ENCODE assay signal across 12 cellular contexts in the genomic region with DNA sequence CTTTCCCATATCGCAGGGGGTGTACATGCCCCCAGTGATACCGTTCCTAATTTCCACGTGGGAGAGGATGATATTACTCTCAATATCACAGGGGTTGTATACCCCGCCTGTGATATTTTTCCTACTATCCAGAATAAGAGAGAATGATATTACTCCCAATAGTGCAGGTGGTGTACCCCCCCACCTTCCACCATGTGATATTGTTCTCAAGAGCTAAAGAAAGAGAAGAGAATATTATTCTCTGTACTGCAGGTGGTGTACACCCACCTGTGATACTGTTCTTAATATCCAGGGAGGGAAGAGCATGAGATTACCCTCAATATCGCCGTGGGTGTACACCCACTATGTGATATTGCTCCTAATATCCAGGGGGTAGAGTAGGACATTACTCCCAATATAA. TPM values are rescaled to one million over a fixed set of nuclear protein-coding genes. Genes with fewer than 3 reads are reported as not detected.
A peak's percentile ranks its signal among the peaks of the same experiment; 100 is the strongest.
DNase-seq lines count a peak whose midpoint lies in the region; ATAC-seq, FAIRE-seq and TF ChIP-seq lines count a peak whose summit lies in the region.
"Not testable (repeated sequence)": the region's sequence is repeated elsewhere in the genome, so short reads cannot be mapped to it uniquely, and the experiment has no call there.
"Had no signal": no experiment of that assay in that cellular context is flagged by ENCODE, and none has a peak within 500 bp of the region (broad histone marks: within the 10 kb centered on the region; RNA-seq: fewer than 3 reads in every experiment).

No MANE protein-coding gene starts in this region.

- CTCF ChIA-PET in CD8-positive, alpha-beta T cell (lab: Charles Lee); activated CD8-positive, alpha-beta T cell treated with anti-CD3 and anti-CD28 coated beads for 36 hours (lab: Charles Lee); activated CD8-positive, alpha-beta memory T cell treated with anti-CD3 and anti-CD28 coated beads, Interleukin-2, amount 10 ng/mL, durations not matched to agents 7 days and 5 days (lab: Charles Lee); activated naive CD4-positive, alpha-beta T cell treated with anti-CD3 and anti-CD28 coated beads for 36 hours (lab: Charles Lee): not testable (repeated sequence)

- not testable (repeated sequence) for TF ChIP-seq CTCF in CD8-positive, alpha-beta T cell (IDR thresholded peaks at IDR 0.05); activated CD8-positive, alpha-beta T cell treated with anti-CD3 and anti-CD28 coated beads for 36 hours (IDR thresholded peaks at IDR 0.05)

- ATAC-seq in CD8-positive, alpha-beta T cell, result peak; percentile 56
- ATAC-seq in activated CD8-positive, alpha-beta T cell treated with anti-CD3 and anti-CD28 coated beads for 36 hours; activated CD8-positive, alpha-beta memory T cell treated with anti-CD3 and anti-CD28 coated beads, Interleukin-2, amount 10 ng/mL, durations not matched to agents 7 days and 5 days: not testable (repeated sequence)
- ATAC-seq in stimulated activated effector memory CD8-positive, alpha-beta T cell treated with anti-CD3 and anti-CD28 coated beads, Interleukin-12 subunit alpha, Interleukin-12 subunit beta, amount 100 ng/mL, for 72 hours, result peak; percentile 34

- H3K27me3 ChIP-seq in CD8-positive, alpha-beta T cell (ENCODE audit: insufficient read depth, low read length), result not testable (repeated sequence)

- not testable (repeated sequence) for H3K9me3 ChIP-seq in CD8-positive, alpha-beta T cell (ENCODE audit: low read length)

- H3K4me3 Mint-ChIP-seq in CD8-positive, alpha-beta T cell; activated CD4-positive, alpha-beta T cell treated with anti-CD3 and anti-CD28 coated beads, Interleukin-2, amount 10 ng/mL, durations not matched to agents 24 days and 14 days; activated CD8-positive, alpha-beta T cell treated with anti-CD3 and anti-CD28 coated beads for 36 hours; activated CD8-positive, alpha-beta memory T cell treated with anti-CD3 and anti-CD28 coated beads, Interleukin-2, amount 10 ng/mL, durations not matched to agents 7 days and 5 days; activated naive CD4-positive, alpha-beta T cell treated with anti-CD3 and anti-CD28 coated beads for 36 hours; stimulated activated effector memory CD8-positive, alpha-beta T cell treated with anti-CD3 and anti-CD28 coated beads, Interleukin-12 subunit alpha, Interleukin-12 subunit beta, amount 100 ng/mL, for 72 hours: not testable (repeated sequence)

- H3K4me1 ChIP-seq in CD8-positive, alpha-beta T cell (ENCODE audit: insufficient read depth, low read length), result not testable (repeated sequence)

- not testable (repeated sequence) for H3K4me1 Mint-ChIP-seq in CD8-positive, alpha-beta T cell (ENCODE audit: low read depth); activated CD4-positive, alpha-beta T cell treated with anti-CD3 and anti-CD28 coated beads, Interleukin-2, amount 10 ng/mL, durations not matched to agents 24 days and 14 days; activated CD8-positive, alpha-beta T cell treated with anti-CD3 and anti-CD28 coated beads for 36 hours (ENCODE audit: low read depth); activated CD8-positive, alpha-beta memory T cell treated with anti-CD3 and anti-CD28 coated beads, Interleukin-2, amount 10 ng/mL, durations not matched to agents 7 days and 5 days; activated naive CD4-positive, alpha-beta T cell treated with anti-CD3 and anti-CD28 coated beads for 36 hours (ENCODE audit: low read depth); stimulated activated effector memory CD8-positive, alpha-beta T cell treated with anti-CD3 and anti-CD28 coated beads, Interleukin-12 subunit alpha, Interleukin-12 subunit beta, amount 100 ng/mL, for 72 hours

- POLR2A ChIA-PET in CD8-positive, alpha-beta T cell (lab: Charles Lee); activated CD8-positive, alpha-beta T cell treated with anti-CD3 and anti-CD28 coated beads for 36 hours (lab: Charles Lee): not testable (repeated sequence)

- not testable (repeated sequence) for DNase-seq in CD8-positive, alpha-beta T cell; stimulated activated effector memory CD8-positive, alpha-beta T cell treated with anti-CD3 and anti-CD28 coated beads, Interleukin-12 subunit alpha, Interleukin-12 subunit beta, amount 100 ng/mL, for 72 hours (ENCODE audit: low spot score in 2 of 2); urothelium cell line (ENCODE audit: low spot score)
- peak; percentile 60 for DNase-seq in activated CD4-positive, alpha-beta T cell treated with anti-CD3 and anti-CD28 coated beads, Interleukin-2, amount 10 ng/mL, durations not matched to agents 24 days and 14 days
- peak; percentile 24 for DNase-seq in activated CD8-positive, alpha-beta T cell treated with anti-CD3 and anti-CD28 coated beads for 36 hours
- DNase-seq in activated CD8-positive, alpha-beta memory T cell treated with anti-CD3 and anti-CD28 coated beads, Interleukin-2, amount 10 ng/mL, durations not matched to agents 7 days and 5 days, result peak; percentile 29
- DNase-seq in activated naive CD4-positive, alpha-beta T cell treated with anti-CD3 and anti-CD28 coated beads for 36 hours, result peak; percentile 5

- not testable (repeated sequence) for H3K9me3 Mint-ChIP-seq in CD8-positive, alpha-beta T cell; activated CD4-positive, alpha-beta T cell treated with anti-CD3 and anti-CD28 coated beads, Interleukin-2, amount 10 ng/mL, durations not matched to agents 24 days and 14 days; activated CD8-positive, alpha-beta T cell treated with anti-CD3 and anti-CD28 coated beads for 36 hours; activated CD8-positive, alpha-beta memory T cell treated with anti-CD3 and anti-CD28 coated beads, Interleukin-2, amount 10 ng/mL, durations not matched to agents 7 days and 5 days (ENCODE audit: low read depth); activated naive CD4-positive, alpha-beta T cell treated with anti-CD3 and anti-CD28 coated beads for 36 hours; stimulated activated effector memory CD8-positive, alpha-beta T cell treated with anti-CD3 and anti-CD28 coated beads, Interleukin-12 subunit alpha, Interleukin-12 subunit beta, amount 100 ng/mL, for 72 hours

- intact Hi-C loops in CD8-positive, alpha-beta T cell (cut with DNase I, micrococcal nuclease), result loop anchor here in 1 of 2 experiments (10.0 kb wide), 1 partner anchor 55 kb away; a partner anchor contains a TSS
- intact Hi-C loops in activated CD4-positive, alpha-beta T cell treated with anti-CD3 and anti-CD28 coated beads, Interleukin-2, amount 10 ng/mL, durations not matched to agents 24 days and 14 days (cut with micrococcal nuclease), result not testable (repeated sequence)
- intact Hi-C loops in activated CD8-positive, alpha-beta T cell treated with anti-CD3 and anti-CD28 coated beads for 36 hours (cut with micrococcal nuclease), result loop anchor here (10.0 kb wide), 1 partner anchor 55 kb away; a partner anchor contains a TSS
- intact Hi-C loops in activated naive CD4-positive, alpha-beta T cell treated with anti-CD3 and anti-CD28 coated beads for 36 hours (cut with micrococcal nuclease), result loop anchor here (5.0 kb wide), 1 partner anchor 53 kb away; a partner anchor contains a TSS

- H3K27ac Mint-ChIP-seq in CD8-positive, alpha-beta T cell; activated CD4-positive, alpha-beta T cell treated with anti-CD3 and anti-CD28 coated beads, Interleukin-2, amount 10 ng/mL, durations not matched to agents 24 days and 14 days; activated CD8-positive, alpha-beta T cell treated with anti-CD3 and anti-CD28 coated beads for 36 hours; activated CD8-positive, alpha-beta memory T cell treated with anti-CD3 and anti-CD28 coated beads, Interleukin-2, amount 10 ng/mL, durations not matched to agents 7 days and 5 days; activated naive CD4-positive, alpha-beta T cell treated with anti-CD3 and anti-CD28 coated beads for 36 hours; stimulated activated effector memory CD8-positive, alpha-beta T cell treated with anti-CD3 and anti-CD28 coated beads, Interleukin-12 subunit alpha, Interleukin-12 subunit beta, amount 100 ng/mL, for 72 hours: not testable (repeated sequence)

- H3K4me3 ChIP-seq in CD8-positive, alpha-beta T cell (ENCODE audit: low read depth, low read length), result not testable (repeated sequence)

- H3K36me3 ChIP-seq in CD8-positive, alpha-beta T cell (ENCODE audit: insufficient read depth, low read length), result not testable (repeated sequence)

- H3K36me3 Mint-ChIP-seq in CD8-positive, alpha-beta T cell; activated CD4-positive, alpha-beta T cell treated with anti-CD3 and anti-CD28 coated beads, Interleukin-2, amount 10 ng/mL, durations not matched to agents 24 days and 14 days (ENCODE audit: low read depth); activated CD8-positive, alpha-beta T cell treated with anti-CD3 and anti-CD28 coated beads for 36 hours (ENCODE audit: low read depth); activated CD8-positive, alpha-beta memory T cell treated with anti-CD3 and anti-CD28 coated beads, Interleukin-2, amount 10 ng/mL, durations not matched to agents 7 days and 5 days; activated naive CD4-positive, alpha-beta T cell treated with anti-CD3 and anti-CD28 coated beads for 36 hours (ENCODE audit: low read depth); stimulated activated effector memory CD8-positive, alpha-beta T cell treated with anti-CD3 and anti-CD28 coated beads, Interleukin-12 subunit alpha, Interleukin-12 subunit beta, amount 100 ng/mL, for 72 hours: not testable (repeated sequence)

- FAIRE-seq in urothelium cell line (lab: Jason Lieb, UNC), result peak; percentile 58

- not testable (repeated sequence) for H3K27ac ChIP-seq in CD8-positive, alpha-beta T cell (ENCODE audit: low read depth, low read length)

- not testable (repeated sequence) for H3K27me3 Mint-ChIP-seq in CD8-positive, alpha-beta T cell (ENCODE audit: low read depth); activated CD4-positive, alpha-beta T cell treated with anti-CD3 and anti-CD28 coated beads, Interleukin-2, amount 10 ng/mL, durations not matched to agents 24 days and 14 days; activated CD8-positive, alpha-beta T cell treated with anti-CD3 and anti-CD28 coated beads for 36 hours; activated CD8-positive, alpha-beta memory T cell treated with anti-CD3 and anti-CD28 coated beads, Interleukin-2, amount 10 ng/mL, durations not matched to agents 7 days and 5 days; activated naive CD4-positive, alpha-beta T cell treated with anti-CD3 and anti-CD28 coated beads for 36 hours (ENCODE audit: low read depth)

RNA-seq across cellular contexts. Expression of a gene that starts 17.8 kb away (rescaled TPM):
- not detected for total RNA-seq in CD8-positive, alpha-beta T cell
- total RNA-seq in activated CD4-positive, alpha-beta T cell treated with anti-CD3 and anti-CD28 coated beads, Interleukin-2, amount 10 ng/mL, durations not matched to agents 24 days and 14 days, result not detected in 2 replicates
- total RNA-seq in activated CD8-positive, alpha-beta T cell treated with anti-CD3 and anti-CD28 coated beads for 36 hours, result not detected
- not detected for total RNA-seq in activated CD8-positive, alpha-beta memory T cell treated with anti-CD3 and anti-CD28 coated beads, Interleukin-2, amount 10 ng/mL, durations not matched to agents 7 days and 5 days
- total RNA-seq in activated naive CD4-positive, alpha-beta T cell treated with anti-CD3 and anti-CD28 coated beads for 36 hours, result not detected
- total RNA-seq: A673; CD4-positive, CD25-positive, alpha-beta regulatory T cell; CD8-positive, alpha-beta memory T cell; G401; GM12878 had no signal

RNA-seq across cellular contexts. Expression of a gene that starts 51.6 kb away (rescaled TPM):
- total RNA-seq in CD8-positive, alpha-beta T cell, result 10 to 100 TPM; 48.4 to 49.7 TPM
- total RNA-seq in activated CD4-positive, alpha-beta T cell treated with anti-CD3 and anti-CD28 coated beads, Interleukin-2, amount 10 ng/mL, durations not matched to agents 24 days and 14 days, result 21.5 and 22.4 TPM in 2 replicates
- 10 to 100 TPM; 37.1 to 38.0 TPM for total RNA-seq in activated CD8-positive, alpha-beta T cell treated with anti-CD3 and anti-CD28 coated beads for 36 hours
- 10 to 100 TPM; 59.9 to 65.2 TPM for total RNA-seq in activated CD8-positive, alpha-beta memory T cell treated with anti-CD3 and anti-CD28 coated beads, Interleukin-2, amount 10 ng/mL, durations not matched to agents 7 days and 5 days
- total RNA-seq in activated naive CD4-positive, alpha-beta T cell treated with anti-CD3 and anti-CD28 coated beads for 36 hours, result 10 to 100 TPM; 33.6 to 33.8 TPM
